ENCODE assay signal across 20 cellular contexts in genomic region chr17:65776890-65777289, GRCh38.
DNase-seq lines count a peak whose midpoint lies in the region; ATAC-seq, FAIRE-seq and TF ChIP-seq lines count a peak whose summit lies in the region.
"Had no signal": no experiment of that assay in that cellular context is flagged by ENCODE, and none has a peak within 500 bp of the region (broad histone marks: within the 10 kb centered on the region; RNA-seq: fewer than 3 reads in every experiment).

No MANE protein-coding gene starts in this region.

- TF ChIP-seq RAD21 in IMR-90 (IDR thresholded peaks at IDR 0.05; ENCODE audit: low read length) (no peak), K562 (CRISPR knock-in tag; conservative IDR thresholded peaks at IDR 0.05 in 1 of 2, IDR thresholded peaks at IDR 0.05 in 1 of 2) (no peak)

- H3K79me2 ChIP-seq in H9 (ENCODE audit: insufficient read depth, low read length) (no peaks in the 10 kb centered on the region), K562 (ENCODE audit: control insufficient read depth, insufficient read depth, low read length) (no peaks in the 10 kb centered on the region)

- H3T11ph ChIP-seq in H9 (ENCODE audit: low read length), result no peak overlapping the region

- peaks cover 9 to 14% of the 10 kb centered on the region in 2 experiments; a peak in 3 of 4 replicates for H3K4me1 Mint-ChIP-seq in H9
- H3K4me1 Mint-ChIP-seq in naive thymus-derived CD4-positive, alpha-beta T cell, result peaks cover 2 to 12% (median 9%) of the 10 kb centered on the region in 7 donors
- H3K4me1 Mint-ChIP-seq: B cell had no signal

- H3K36me3 ChIP-seq in IMR-90 (ENCODE audit: control insufficient read depth, insufficient read depth, low read length), result no peaks in the 10 kb centered on the region
- H3K36me3 ChIP-seq in K562 (ENCODE audit: control insufficient read depth, insufficient read depth, low read length), result no peaks in the 10 kb centered on the region
- H3K36me3 ChIP-seq in naive thymus-derived CD4-positive, alpha-beta T cell (ENCODE audit: control insufficient read depth in 2 of 3, insufficient read depth in 3 of 3, low read length in 3 of 3), result no peaks in the 10 kb centered on the region
- no peaks in the 10 kb centered on the region for H3K36me3 ChIP-seq in tibial artery
- H3K36me3 ChIP-seq: BLaER1 had no signal

- H3K4me2 ChIP-seq in H9 (ENCODE audit: insufficient read depth, insufficient read length, low read length), result no peak overlapping the region
- H3K4me2 ChIP-seq in IMR-90 (ENCODE audit: low read depth, low read length), result no peak overlapping the region
- H3K4me2 ChIP-seq in K562 (ENCODE audit: insufficient read depth, low read length), result no peak overlapping the region
- H3K4me2 ChIP-seq: BLaER1 had no signal

- no peaks in the 10 kb centered on the region for H3K27me3 ChIP-seq in H9 (ENCODE audit: insufficient read depth, low read length)
- H3K27me3 ChIP-seq in IMR-90 (ENCODE audit: control insufficient read depth, insufficient read depth, low read length), result no peaks in the 10 kb centered on the region
- peaks cover 0 to 11% of the 10 kb centered on the region in 2 experiments; a peak in 3 of 5 replicates for H3K27me3 ChIP-seq in K562 (ENCODE audit: control insufficient read depth in 2 of 2, insufficient read depth in 2 of 2, low read length in 2 of 2)
- no peaks in the 10 kb centered on the region for H3K27me3 ChIP-seq in naive thymus-derived CD4-positive, alpha-beta T cell (ENCODE audit: control insufficient read depth in 2 of 2, insufficient read depth in 2 of 2, low read length in 2 of 2)
- no peaks in the 10 kb centered on the region for H3K27me3 ChIP-seq in tibial artery
- H3K27me3 ChIP-seq: BLaER1 had no signal

- H4K91ac ChIP-seq in H9 (ENCODE audit: insufficient read length, low read depth, low read length), result no peak overlapping the region
- no peak overlapping the region for H4K91ac ChIP-seq in IMR-90 (ENCODE audit: insufficient read depth, low read depth, low read length)

- H3K23ac ChIP-seq in H9 (ENCODE audit: insufficient read length, low read depth, low read length) (no peak overlapping the region), IMR-90 (ENCODE audit: low read depth, low read length) (no peak overlapping the region)

- H3K9ac ChIP-seq in H9 (ENCODE audit: extremely low read depth, insufficient read length, low read length), result no peak overlapping the region
- H3K9ac ChIP-seq in IMR-90 (ENCODE audit: low read depth, low read length), result no peak overlapping the region
- no peak overlapping the region for H3K9ac ChIP-seq in K562 (ENCODE audit: insufficient read depth in 1 of 2, low read depth in 2 of 2, low read length in 2 of 2)
- H3K9ac ChIP-seq: BLaER1 had no signal

- H3K4me3 ChIP-seq in IMR-90 (ENCODE audit: insufficient read depth, low read depth, low read length) (no peak overlapping the region), K562 (no peak overlapping the region), tibial artery (no peak overlapping the region)
- no peak overlapping the region for H3K4me3 ChIP-seq in naive thymus-derived CD4-positive, alpha-beta T cell (ENCODE audit: low read length)
- H3K4me3 ChIP-seq: BLaER1, GM12878 had no signal

- BruUV-seq in IMR-90 (replicated peaks; lab: Mats Ljungman, UMichigan) (no TSS peak), K562 (replicated peaks; lab: Mats Ljungman, UMichigan) (no TSS peak)

- H3K18ac ChIP-seq in H9 (ENCODE audit: insufficient read length, low read depth, low read length) (no peak overlapping the region), IMR-90 (ENCODE audit: low read depth, low read length) (no peak overlapping the region)

- H3K27ac ChIP-seq in H9 (ENCODE audit: insufficient read length, low read depth, low read length) (no peak overlapping the region), IMR-90 (ENCODE audit: insufficient read depth, low read length) (no peak overlapping the region), K562 (ENCODE audit: extremely low read depth, low read depth, low read length) (no peak overlapping the region), tibial artery (no peak overlapping the region)
- H3K27ac ChIP-seq in naive thymus-derived CD4-positive, alpha-beta T cell (ENCODE audit: low read depth, low read length), result no peak overlapping the region
- H3K27ac ChIP-seq: BLaER1, C4-2B had no signal

- no peaks in the 10 kb centered on the region for H3K4me1 ChIP-seq in H9 (ENCODE audit: insufficient read depth, low read length)
- no peaks in the 10 kb centered on the region for H3K4me1 ChIP-seq in IMR-90 (ENCODE audit: control insufficient read depth, insufficient read depth, low read length)
- H3K4me1 ChIP-seq in K562 (replicated peaks in 1 of 2; ENCODE audit: control insufficient read depth in 2 of 2, insufficient read depth in 2 of 2, low read length in 2 of 2), result no peaks in the 10 kb centered on the region
- no peaks in the 10 kb centered on the region for H3K4me1 ChIP-seq in naive thymus-derived CD4-positive, alpha-beta T cell (ENCODE audit: control insufficient read depth in 2 of 2, insufficient read depth in 2 of 2, low read length in 2 of 2)
- H3K4me1 ChIP-seq in tibial artery, result no peaks in the 10 kb centered on the region
- H3K4me1 ChIP-seq: Caco-2 had no signal

- TF ChIP-seq EP300 in K562 (IDR thresholded peaks at IDR 0.05; ENCODE audit: low read length), result no peak

- H3K23me2 ChIP-seq in H9 (ENCODE audit: insufficient read length, low read depth, low read length, poor library complexity, severe bottlenecking), result no peaks in the 10 kb centered on the region

- no peak overlapping the region for H2BK20ac ChIP-seq in H9 (ENCODE audit: low read depth, low read length, poor library complexity, severe bottlenecking)
- no peak overlapping the region for H2BK20ac ChIP-seq in IMR-90 (ENCODE audit: low read depth, low read length)

- no peak overlapping the region for H3K4me3 Mint-ChIP-seq in H9
- no peak overlapping the region for H3K4me3 Mint-ChIP-seq in naive thymus-derived CD4-positive, alpha-beta T cell
- H3K4me3 Mint-ChIP-seq: B cell; CD4-positive, CD25-positive, alpha-beta regulatory T cell; CD8-positive, alpha-beta T cell had no signal

- in situ Hi-C loops in IMR-90 (cut with MboI; ENCODE audit: low sequenced_read_pairs), result no loop called here
- in situ Hi-C loops in K562 (cut with MboI), result no loop called here

- H2AK5ac ChIP-seq in H9 (ENCODE audit: insufficient read length, low read length) (no peak overlapping the region), IMR-90 (ENCODE audit: low read depth, low read length) (no peak overlapping the region)

- no peak overlapping the region for H3K27ac Mint-ChIP-seq in H9
- no peak overlapping the region for H3K27ac Mint-ChIP-seq in naive thymus-derived CD4-positive, alpha-beta T cell
- H3K27ac Mint-ChIP-seq: B cell; CD4-positive, CD25-positive, alpha-beta regulatory T cell; CD8-positive, alpha-beta T cell had no signal

- no peak overlapping the region for H3K4ac ChIP-seq in H9 (ENCODE audit: low read depth, low read length)
- H3K4ac ChIP-seq in IMR-90 (ENCODE audit: low read depth, low read length), result no peak overlapping the region

- H3K27me3 Mint-ChIP-seq in H9 (ENCODE audit: low read depth), result no peaks in the 10 kb centered on the region; the same call in 1 of the 2 replicates
- peaks cover 0 to 5% (median 0%) of the 10 kb centered on the region in 5 donors for H3K27me3 Mint-ChIP-seq in naive thymus-derived CD4-positive, alpha-beta T cell
- H3K27me3 Mint-ChIP-seq: B cell; CD4-positive, CD25-positive, alpha-beta regulatory T cell had no signal

- H2AFZ ChIP-seq in H9 (ENCODE audit: low read length), result no peak overlapping the region
- H2AFZ ChIP-seq in IMR-90 (replicated peaks; ENCODE audit: low read length, poor library complexity), result no peak overlapping the region
- H2AFZ ChIP-seq in K562 (ENCODE audit: low read depth, low read length), result no peak overlapping the region

- intact Hi-C loops in IMR-90 (cut with micrococcal nuclease), result no loop called here
- intact Hi-C loops in K562 (cut with micrococcal nuclease), result no loop called here
- intact Hi-C loops in left cardiac atrium (cut with DNase I), result no loop called here
- intact Hi-C loops in naive thymus-derived CD4-positive, alpha-beta T cell (cut with micrococcal nuclease), result no loop called here
- intact Hi-C loops in tibial artery (cut with DNase I; ENCODE audit: low total_unique reads), result no loop called here

- H2BK5ac ChIP-seq in H9 (ENCODE audit: insufficient read length, low read length) (no peak overlapping the region), IMR-90 (ENCODE audit: low read depth, low read length, poor library complexity, severe bottlenecking) (no peak overlapping the region)

- H4K5ac ChIP-seq in H9 (ENCODE audit: insufficient read length, low read depth, low read length) (peak overlapping the region; percentile 72), IMR-90 (ENCODE audit: low read depth, low read length) (no peak overlapping the region)

- H2BK120ac ChIP-seq in H9 (ENCODE audit: low read depth, low read length, poor library complexity, severe bottlenecking) (no peak overlapping the region), IMR-90 (ENCODE audit: low read depth, low read length) (no peak overlapping the region)

- TF ChIP-seq CTCF in H9 (conservative IDR thresholded peaks at IDR 0.05) (no peak), IMR-90 (conservative IDR thresholded peaks at IDR 0.05; ENCODE audit: low read depth, low read length) (no peak), K562 (IDR thresholded peaks at IDR 0.05 in 2 of 3, conservative IDR thresholded peaks at IDR 0.05 in 1 of 3; ENCODE audit: insufficient read depth in 2 of 3, low read depth in 1 of 3, low read length in 3 of 3) (no peak), tibial artery (IDR thresholded peaks at IDR 0.05) (no peak)

- WGBS in H9 (ENCODE audit: extremely low coverage, insufficient read length, low lambda C conversion rate), result no CpG with 5 or more reads among the region's 3 CpGs
- no CpG with 5 or more reads among the region's 3 CpGs for WGBS in IMR-90 (ENCODE audit: extremely low coverage in 2 of 2, insufficient read length in 1 of 2), 2 experiments
- 0% methylated on average over 3 of the region's 3 CpGs for WGBS in K562 (ENCODE audit: insufficient coverage, low coverage, missing lambda C conversion rate)

- dilution Hi-C loops in IMR-90 (cut with HindIII; ENCODE audit: low sequenced_read_pairs, unreplicated experiment), result no loop called here

- H3K14ac ChIP-seq in H9 (ENCODE audit: insufficient read depth, low read length) (no peak overlapping the region), IMR-90 (replicated peaks; ENCODE audit: low read depth, low read length) (no peak overlapping the region)

- FAIRE-seq in K562 (lab: Jason Lieb, UNC), result no peak
- FAIRE-seq: G401.6, GM12878, GM19239 had no signal

- H4K20me1 ChIP-seq in H9 (ENCODE audit: control insufficient read depth, insufficient read depth, insufficient read length) (no peaks in the 10 kb centered on the region), IMR-90 (ENCODE audit: insufficient read depth, low read length) (no peaks in the 10 kb centered on the region), K562 (replicated peaks; ENCODE audit: control insufficient read depth, insufficient read depth, low read length) (no peaks in the 10 kb centered on the region)
- H4K20me1 ChIP-seq: BLaER1 had no signal

- TF ChIP-seq POLR2A in IMR-90 (IDR thresholded peaks at IDR 0.05; ENCODE audit: low read depth, low read length), result no peak
- no peak for TF ChIP-seq POLR2A in K562 (conservative IDR thresholded peaks at IDR 0.05)

- H3K9me1 ChIP-seq in IMR-90 (ENCODE audit: insufficient read depth, low read length) (no peaks in the 10 kb centered on the region), K562 (ENCODE audit: control insufficient read depth, insufficient read depth, low read length) (no peaks in the 10 kb centered on the region)

- DNase-seq in H9 (no peak), IMR-90 (no peak), K562 (ENCODE audit: extremely low read depth in 1 of 4, low spot score in 3 of 4) (no peak), left cardiac atrium (no peak), tibial artery (no peak)
- no peak for DNase-seq in naive thymus-derived CD4-positive, alpha-beta T cell
- DNase-seq: Caco-2; CD4-positive, CD25-positive, alpha-beta regulatory T cell; CD8-positive, alpha-beta T cell; DMS153; DND-41; GOT3; H7 had no signal

- no peak overlapping the region for H3K56ac ChIP-seq in H9 (ENCODE audit: insufficient read length, low read depth, low read length)
- H3K56ac ChIP-seq in IMR-90 (ENCODE audit: extremely low read depth, insufficient read depth, low read length), result no peak overlapping the region

- H3K9me3 ChIP-seq in H9 (ENCODE audit: control insufficient read depth, low read depth, low read length) (no peaks in the 10 kb centered on the region), IMR-90 (ENCODE audit: control insufficient read depth, insufficient read depth, low read length) (no peaks in the 10 kb centered on the region), K562 (replicated peaks; ENCODE audit: control insufficient read depth, insufficient read depth, low read depth, low read length) (no peaks in the 10 kb centered on the region), tibial artery (no peaks in the 10 kb centered on the region)
- H3K9me3 ChIP-seq in naive thymus-derived CD4-positive, alpha-beta T cell (ENCODE audit: control insufficient read depth in 2 of 3, low read length in 3 of 3), result no peaks in the 10 kb centered on the region
- H3K9me3 ChIP-seq: BLaER1, Caco-2 had no signal

- H2BK12ac ChIP-seq in H9 (ENCODE audit: insufficient read length, low read depth, low read length), result no peak overlapping the region

- POLR2A ChIA-PET in IMR-90 (lab: Charles Lee; ENCODE audit: unreplicated experiment) (no interaction called here), K562 (lab: Yijun Ruan, JAX) (no interaction called here)
- POLR2A ChIA-PET in naive thymus-derived CD4-positive, alpha-beta T cell (lab: Charles Lee), result no interaction called here

- CTCF ChIA-PET in IMR-90 (lab: Yijun Ruan, JAX) (no interaction called here), K562 (lab: Yijun Ruan, JAX; ENCODE audit: low intra/inter-chr PET ratio) (no interaction called here)
- CTCF ChIA-PET in naive thymus-derived CD4-positive, alpha-beta T cell (lab: Charles Lee), result no interaction called here

- H3K79me1 ChIP-seq in H9 (ENCODE audit: insufficient read depth, low read depth, low read length, poor library complexity, severe bottlenecking) (no peaks in the 10 kb centered on the region), IMR-90 (ENCODE audit: low read depth in 1 of 2, low read length in 2 of 2) (no peaks in the 10 kb centered on the region)

- H3K36me3 Mint-ChIP-seq in H9 (ENCODE audit: insufficient read depth in 1 of 3, low read depth in 3 of 3), result no peaks in the 10 kb centered on the region; a peak in 2 of 7 replicates
- H3K36me3 Mint-ChIP-seq in naive thymus-derived CD4-positive, alpha-beta T cell, result no peaks in the 10 kb centered on the region
- H3K36me3 Mint-ChIP-seq: CD4-positive, CD25-positive, alpha-beta regulatory T cell; CD8-positive, alpha-beta T cell had no signal

- H3K9me3 Mint-ChIP-seq in H9, result peaks cover 2% of the 10 kb centered on the region in 2 experiments; a peak in 2 of 5 replicates
- H3K9me3 Mint-ChIP-seq in naive thymus-derived CD4-positive, alpha-beta T cell, result peaks cover 0 to 1% (median 0%) of the 10 kb centered on the region in 11 donors

- H2BK15ac ChIP-seq in H9 (ENCODE audit: low read depth, low read length) (no peak overlapping the region), IMR-90 (ENCODE audit: low read depth, low read length) (no peak overlapping the region)

- ATAC-seq in IMR-90 (ENCODE audit: low read depth) (no peak), K562 (no peak), left cardiac atrium (no peak)
- ATAC-seq in naive thymus-derived CD4-positive, alpha-beta T cell, result no peak
- ATAC-seq: CD8-positive, alpha-beta T cell; GM12878; HCT116 had no signal

- H4K8ac ChIP-seq in H9 (replicated peaks; ENCODE audit: insufficient read length, low read depth, low read length), result no peak overlapping the region
- H4K8ac ChIP-seq in IMR-90 (ENCODE audit: low read depth in 2 of 2, low read length in 2 of 2), result no peak overlapping the region

- peak overlapping the region; percentile 3 for H2AK9ac ChIP-seq in IMR-90 (replicated peaks; ENCODE audit: low read depth, low read length, poor library complexity)
